23 cellular contexts compared by ENCODE assay signal in the genomic region with DNA sequence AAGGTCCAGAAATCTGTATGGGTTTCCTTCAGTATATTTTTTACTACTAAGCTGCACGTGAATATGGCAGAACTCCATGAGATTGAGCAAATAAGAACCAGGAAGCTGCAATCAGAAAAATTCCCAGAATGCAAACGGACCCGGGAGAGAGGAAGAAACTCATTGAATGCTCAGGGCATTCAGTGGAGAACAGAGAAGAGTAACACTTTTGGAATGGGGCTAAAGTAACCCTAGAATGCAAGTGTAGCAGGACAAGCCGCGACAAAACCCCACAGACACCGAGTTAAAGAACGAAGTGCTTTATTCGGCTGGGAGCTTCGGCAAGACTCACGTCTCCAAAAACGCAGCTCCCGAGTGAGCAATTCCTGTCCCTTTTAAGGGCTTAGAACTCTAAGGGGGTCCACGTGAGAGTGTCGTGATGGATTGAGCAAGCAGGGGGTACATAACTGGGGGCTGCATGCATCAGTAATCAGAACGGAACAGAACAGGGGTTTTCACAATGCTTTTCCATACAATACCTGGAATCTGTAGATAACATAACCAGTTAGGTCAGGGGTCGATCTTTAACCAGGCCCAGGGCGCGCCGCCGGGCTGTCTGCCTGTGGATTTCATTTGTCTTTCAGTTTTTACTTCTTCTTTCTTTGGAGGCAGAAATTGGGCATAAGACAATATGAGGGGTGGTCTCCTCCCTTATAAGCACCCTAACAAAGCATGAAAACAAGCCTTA. TPM values are rescaled to one million over a fixed set of nuclear protein-coding genes. Genes with fewer than 3 reads are reported as not detected.
A peak's percentile ranks its signal among the peaks of the same experiment; 100 is the strongest.
DNase-seq lines count a peak whose midpoint lies in the region; ATAC-seq and TF ChIP-seq lines count a peak whose summit lies in the region.
"Had no signal": no experiment of that assay in that cellular context is flagged by ENCODE, and none has a peak within 500 bp of the region (broad histone marks: within the 10 kb centered on the region; RNA-seq: fewer than 3 reads in every experiment).

No MANE protein-coding gene starts in this region.

- intact Hi-C loops in sciatic nerve (cut with DNase I): no loop called here

- H3K4me3 ChIP-seq in HUES48 (ENCODE audit: low read depth, low read length): no peak overlapping the region
- H3K4me3 ChIP-seq in adipocyte (ENCODE audit: low read length): no peak overlapping the region
- no peak overlapping the region for H3K4me3 ChIP-seq in fibroblast of pulmonary artery (replicated peaks; ENCODE audit: low read depth, low read length)
- no peak overlapping the region for H3K4me3 ChIP-seq in neural progenitor cell
- H3K4me3 ChIP-seq: left ventricle myocardium inferior, sigmoid colon, thoracic aorta had no signal

- H3K9me3 Mint-ChIP-seq in neural progenitor cell: peaks cover 22% of the 10 kb centered on the region
- H3K9me3 Mint-ChIP-seq: stimulated activated memory B cell treated with anti-CD40 and anti-IgM and Interleukin-4, amounts not matched to agents 10 μg/mL and 1 μg/mL and 100 μg/mL, for 72 hours had no signal

- POLR2A ChIA-PET in GM10248 (lab: Yijun Ruan, JAX): no interaction called here

- no peaks in the 10 kb centered on the region for H3K36me3 ChIP-seq in HUES48 (ENCODE audit: control insufficient read depth, insufficient read depth, low read length)
- no peaks in the 10 kb centered on the region for H3K36me3 ChIP-seq in adipocyte (ENCODE audit: control insufficient read depth, insufficient read depth, low read length, severe bottlenecking)
- no peaks in the 10 kb centered on the region for H3K36me3 ChIP-seq in neural progenitor cell
- H3K36me3 ChIP-seq: thoracic aorta had no signal

- no peaks in the 10 kb centered on the region for H3K27me3 Mint-ChIP-seq in neural progenitor cell (ENCODE audit: insufficient read depth, low read depth)
- H3K27me3 Mint-ChIP-seq: effector memory CD8-positive, alpha-beta T cell; stimulated activated memory B cell treated with anti-CD40 and anti-IgM and Interleukin-4, amounts not matched to agents 10 μg/mL and 1 μg/mL and 100 μg/mL, for 72 hours had no signal

- H3F3A ChIP-seq in neural progenitor cell (ENCODE audit: low read depth): no peaks in the 10 kb centered on the region

- H3K27me3 ChIP-seq in HUES48 (ENCODE audit: control insufficient read depth, insufficient read depth, low read length) (no peaks in the 10 kb centered on the region), adipocyte (replicated peaks; ENCODE audit: control insufficient read depth, insufficient read depth, low read length) (no peaks in the 10 kb centered on the region), neural progenitor cell (no peaks in the 10 kb centered on the region)
- H3K27me3 ChIP-seq: sigmoid colon had no signal

- H3K9ac ChIP-seq in HUES48 (ENCODE audit: low read depth, low read length) (no peak overlapping the region), adipocyte (ENCODE audit: low read length) (no peak overlapping the region), neural progenitor cell (no peak overlapping the region)

- ATAC-seq in sciatic nerve: no peak
- ATAC-seq: effector memory CD8-positive, alpha-beta T cell; stimulated activated memory B cell treated with anti-CD40 and anti-IgM and Interleukin-4, amounts not matched to agents 10 μg/mL and 1 μg/mL and 100 μg/mL, for 72 hours had no signal

- H3K27ac ChIP-seq in HUES48 (ENCODE audit: low read depth, low read length): peak overlapping the region; percentile 10
- H3K27ac ChIP-seq in neural progenitor cell: peak overlapping the region; percentile 39
- H3K27ac ChIP-seq: left ventricle myocardium inferior, sigmoid colon, thoracic aorta, WERI-Rb-1 had no signal

- DNase-seq in adipocyte (ENCODE audit: low read depth) (peak; percentile 2), fibroblast of pulmonary artery (ENCODE audit: low read depth) (peak; percentile 13), neural progenitor cell (ENCODE audit: low spot score) (no peak), anterior cingulate cortex (lab: John Stamatoyannopoulos, UW) (no peak), sciatic nerve (ENCODE audit: low spot score) (no peak), GM10248 (ENCODE audit: extremely low spot score) (no peak)
- DNase-seq: activated CD4-positive, alpha-beta T cell treated with anti-CD3 and anti-CD28 coated beads, Interleukin-2, amount 50 U/mL, for 48 hours; activated naive CD4-positive, alpha-beta T cell; activated T-cell treated with anti-CD3 and anti-CD28 coated beads for 4 hours; cerebellar nuclear complex; COR-L47; effector memory CD8-positive, alpha-beta T cell; left ventricle myocardium inferior; NCI-H1436; NCI-H2171 treated with DMSO at 0.1 percent for 48 hours; NCI-H774; nucleus accumbens; OCI-M1; sigmoid colon; WERI-Rb-1 had no signal

- peaks cover 52% of the 10 kb centered on the region for H3K36me3 Mint-ChIP-seq in neural progenitor cell

- H3K4me1 ChIP-seq in HUES48 (ENCODE audit: control insufficient read depth, insufficient read depth, low read length): peaks cover 23% of the 10 kb centered on the region
- peaks cover 10% of the 10 kb centered on the region for H3K4me1 ChIP-seq in adipocyte (ENCODE audit: control insufficient read depth, insufficient read depth, low read length)
- peaks cover 25% of the 10 kb centered on the region for H3K4me1 ChIP-seq in neural progenitor cell
- H3K4me1 ChIP-seq: sigmoid colon had no signal

- H3K4me1 Mint-ChIP-seq in neural progenitor cell: peaks cover 6% of the 10 kb centered on the region

- no peak overlapping the region for H3K4me3 Mint-ChIP-seq in neural progenitor cell
- H3K4me3 Mint-ChIP-seq: effector memory CD8-positive, alpha-beta T cell; stimulated activated memory B cell treated with anti-CD40 and anti-IgM and Interleukin-4, amounts not matched to agents 10 μg/mL and 1 μg/mL and 100 μg/mL, for 72 hours had no signal

- no peak overlapping the region for H2AFZ ChIP-seq in neural progenitor cell (replicated peaks)

- H3K9me3 ChIP-seq in HUES48 (ENCODE audit: control insufficient read depth, insufficient read depth, low read length) (no peaks in the 10 kb centered on the region), adipocyte (ENCODE audit: control insufficient read depth, low read length) (no peaks in the 10 kb centered on the region), neural progenitor cell (ENCODE audit: low read depth) (no peaks in the 10 kb centered on the region)
- H3K9me3 ChIP-seq: sigmoid colon, thoracic aorta had no signal

- TF ChIP-seq CTCF in fibroblast of pulmonary artery (IDR thresholded peaks at IDR 0.05; ENCODE audit: low read length, missing control alignments) (no peak), neural progenitor cell (IDR thresholded peaks at IDR 0.05) (no peak), GM10248 (IDR thresholded peaks at IDR 0.05; ENCODE audit: control extremely low read depth, extremely low read depth, low read depth, missing control alignments) (no peak)

- no peaks in the 10 kb centered on the region for H4K20me1 ChIP-seq in neural progenitor cell (ENCODE audit: low read depth)

- CTCF ChIA-PET in GM10248 (lab: Yijun Ruan, JAX): interaction anchor here (1.2 kb wide), 1 partner anchor 14 kb away, joined by 5 read pairs; no protein-coding TSS in a partner anchor

- H3K4me2 ChIP-seq in neural progenitor cell: peak overlapping the region; percentile 25

- peaks cover 34% of the 10 kb centered on the region for H3K79me2 ChIP-seq in neural progenitor cell (ENCODE audit: low read depth)

- H3K27ac Mint-ChIP-seq in neural progenitor cell: no peak overlapping the region
- H3K27ac Mint-ChIP-seq: effector memory CD8-positive, alpha-beta T cell; stimulated activated memory B cell treated with anti-CD40 and anti-IgM and Interleukin-4, amounts not matched to agents 10 μg/mL and 1 μg/mL and 100 μg/mL, for 72 hours had no signal

RNA-seq across cellular contexts. Expression of a gene that starts 56.4 kb away (rescaled TPM):
- total RNA-seq in neural progenitor cell (ENCODE audit: low replicate concordance): 49.6 and 67.3 TPM in 2 replicates
- total RNA-seq in sciatic nerve: 25.0 TPM

Comparison
In these comparisons a context has a peak if more than half of its experiments do, and no peak if none do; other contexts are left out.
1. DNase-seq: peak in adipocyte (single experiment) and fibroblast of pulmonary artery (single experiment); none in neural progenitor cell (single experiment), anterior cingulate cortex (0 of 58), sciatic nerve (single experiment) and GM10248 (single experiment).